ENCODE assay signal across 22 cellular contexts in the genomic region with DNA sequence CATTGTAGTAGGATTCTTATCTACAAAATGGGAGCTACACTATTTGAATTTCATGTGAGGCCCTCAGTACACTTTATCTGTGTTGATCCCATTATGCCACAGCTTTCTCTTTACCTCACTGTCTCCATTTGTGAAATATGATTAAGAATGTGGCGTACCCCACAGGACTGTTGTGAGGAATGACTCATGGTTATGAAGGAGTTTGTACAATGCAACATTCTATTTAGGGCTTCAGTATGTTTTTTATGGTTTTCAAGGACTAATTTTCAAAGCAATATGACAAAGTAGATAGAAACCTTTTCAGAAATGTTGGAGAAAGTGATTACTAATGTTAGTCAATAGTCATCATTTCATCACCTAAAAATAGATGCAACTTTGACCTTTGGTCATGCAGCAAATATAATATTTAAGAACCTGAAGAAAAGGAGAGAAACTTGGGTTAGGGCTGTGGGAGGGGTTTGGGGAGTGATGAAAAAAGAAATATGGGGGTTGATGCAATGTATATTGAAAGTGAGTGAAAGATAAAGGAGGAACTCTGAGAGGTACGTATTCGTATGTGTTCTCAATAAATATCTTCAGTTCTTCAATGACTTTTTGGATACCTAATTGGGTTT. TPM values are rescaled to one million over a fixed set of nuclear protein-coding genes. Genes with fewer than 3 reads are reported as not detected.
DNase-seq lines count a peak whose midpoint lies in the region; ATAC-seq lines count a peak whose summit lies in the region.
"Had no signal": no experiment of that assay in that cellular context is flagged by ENCODE, and none has a peak within 500 bp of the region (broad histone marks: within the 10 kb centered on the region; RNA-seq: fewer than 3 reads in every experiment).

No MANE protein-coding gene starts in this region.

- CTCF ChIA-PET in activated CD4-positive, alpha-beta memory T cell treated with anti-CD3 and anti-CD28 coated beads for 36 hours (lab: Charles Lee) = no interaction called here
- CTCF ChIA-PET in activated CD4-positive, alpha-beta memory T cell treated with anti-CD3 and anti-CD28 coated beads, Interleukin-2, amount 10 ng/mL, durations not matched to agents 7 days and 5 days (lab: Charles Lee) = no interaction called here

- no peaks in the 10 kb centered on the region for H3K36me3 Mint-ChIP-seq in activated CD4-positive, alpha-beta memory T cell treated with anti-CD3 and anti-CD28 coated beads for 36 hours
- H3K36me3 Mint-ChIP-seq in activated CD4-positive, alpha-beta memory T cell treated with anti-CD3 and anti-CD28 coated beads, Interleukin-2, amount 10 ng/mL, durations not matched to agents 7 days and 5 days (ENCODE audit: low read depth) = no peaks in the 10 kb centered on the region
- H3K36me3 Mint-ChIP-seq in naive B cell = peaks cover 1 to 2% of the 10 kb centered on the region in 2 donors
- H3K36me3 Mint-ChIP-seq: CD14-positive monocyte, mesothelial cell of epicardium had no signal

- POLR2A ChIA-PET in activated CD4-positive, alpha-beta memory T cell treated with anti-CD3 and anti-CD28 coated beads for 36 hours (lab: Charles Lee) = interaction anchor here (0.9 kb wide), 1 partner anchor 323 kb away, joined by 3 read pairs; no protein-coding TSS in a partner anchor
- POLR2A ChIA-PET in activated CD4-positive, alpha-beta memory T cell treated with anti-CD3 and anti-CD28 coated beads, Interleukin-2, amount 10 ng/mL, durations not matched to agents 7 days and 5 days (lab: Charles Lee) = no interaction called here

- peaks cover 19% of the 10 kb centered on the region for H3K27me3 Mint-ChIP-seq in activated CD4-positive, alpha-beta memory T cell treated with anti-CD3 and anti-CD28 coated beads for 36 hours
- peaks cover 16% of the 10 kb centered on the region for H3K27me3 Mint-ChIP-seq in activated CD4-positive, alpha-beta memory T cell treated with anti-CD3 and anti-CD28 coated beads, Interleukin-2, amount 10 ng/mL, durations not matched to agents 7 days and 5 days
- no peaks in the 10 kb centered on the region for H3K27me3 Mint-ChIP-seq in naive B cell

- ATAC-seq in GM18502 (IDR thresholded peaks at IDR 0.05; ENCODE audit: poor library complexity, unreplicated experiment) = peak; percentile 43
- ATAC-seq in naive B cell (ENCODE audit: low read depth in 2 of 2) = no peak
- no peak for ATAC-seq in HG03280 (IDR thresholded peaks at IDR 0.05; ENCODE audit: unreplicated experiment)
- no peak for ATAC-seq in GM21360 (IDR thresholded peaks at IDR 0.05; ENCODE audit: unreplicated experiment)

- peak overlapping the region; percentile 57 for H3K27ac Mint-ChIP-seq in activated CD4-positive, alpha-beta memory T cell treated with anti-CD3 and anti-CD28 coated beads for 36 hours
- H3K27ac Mint-ChIP-seq in activated CD4-positive, alpha-beta memory T cell treated with anti-CD3 and anti-CD28 coated beads, Interleukin-2, amount 10 ng/mL, durations not matched to agents 7 days and 5 days = no peak overlapping the region
- peak overlapping the region in 2 of 6 donors; percentile 41 to 53 for H3K27ac Mint-ChIP-seq in naive B cell
- H3K27ac Mint-ChIP-seq: CD14-positive monocyte, mesothelial cell of epicardium, nephron progenitor cell had no signal

- peaks cover 28% of the 10 kb centered on the region for H3K4me1 Mint-ChIP-seq in activated CD4-positive, alpha-beta memory T cell treated with anti-CD3 and anti-CD28 coated beads for 36 hours (ENCODE audit: low read depth)
- peaks cover 13% of the 10 kb centered on the region for H3K4me1 Mint-ChIP-seq in activated CD4-positive, alpha-beta memory T cell treated with anti-CD3 and anti-CD28 coated beads, Interleukin-2, amount 10 ng/mL, durations not matched to agents 7 days and 5 days
- peaks cover 38 to 58% (median 55%) of the 10 kb centered on the region in 3 donors for H3K4me1 Mint-ChIP-seq in naive B cell
- H3K4me1 Mint-ChIP-seq: CD14-positive monocyte, mesothelial cell of epicardium, nephron progenitor cell had no signal

- intact Hi-C loops in activated CD4-positive, alpha-beta memory T cell treated with anti-CD3 and anti-CD28 coated beads for 36 hours (cut with micrococcal nuclease) = loop anchor here (1.0 kb wide), 1 partner anchor 11 kb away; no protein-coding TSS in a partner anchor

- no peak for DNase-seq in activated CD4-positive, alpha-beta memory T cell treated with anti-CD3 and anti-CD28 coated beads for 36 hours
- no peak for DNase-seq in activated CD4-positive, alpha-beta memory T cell treated with anti-CD3 and anti-CD28 coated beads, Interleukin-2, amount 10 ng/mL, durations not matched to agents 7 days and 5 days
- DNase-seq in MV-4-11 (lab: John Stamatoyannopoulos, UW) (peak; percentile 58), naive B cell (no peak)
- DNase-seq in stimulated activated CD8-positive, alpha-beta memory T cell treated with anti-CD3 and anti-CD28 coated beads, Interleukin-4, amount 100 ng/mL, for 48 hours = no peak
- DNase-seq: ACHN; effector memory CD4-positive, alpha-beta T cell; GDM1; GOT3; Kasumi-1; NCI-H1105 treated with DMSO at 0.1 percent for 48 hours; NCI-H526; nephron progenitor cell; SHP77; testis had no signal

- no peak overlapping the region for H3K4me3 Mint-ChIP-seq in activated CD4-positive, alpha-beta memory T cell treated with anti-CD3 and anti-CD28 coated beads for 36 hours
- no peak overlapping the region for H3K4me3 Mint-ChIP-seq in activated CD4-positive, alpha-beta memory T cell treated with anti-CD3 and anti-CD28 coated beads, Interleukin-2, amount 10 ng/mL, durations not matched to agents 7 days and 5 days
- H3K4me3 Mint-ChIP-seq in naive B cell = peak overlapping the region in 6 of 8 donors; percentile 11 to 78 (median 36)
- H3K4me3 Mint-ChIP-seq: CD14-positive monocyte, mesothelial cell of epicardium, nephron progenitor cell had no signal

- no peaks in the 10 kb centered on the region for H3K9me3 Mint-ChIP-seq in activated CD4-positive, alpha-beta memory T cell treated with anti-CD3 and anti-CD28 coated beads for 36 hours
- H3K9me3 Mint-ChIP-seq in activated CD4-positive, alpha-beta memory T cell treated with anti-CD3 and anti-CD28 coated beads, Interleukin-2, amount 10 ng/mL, durations not matched to agents 7 days and 5 days = no peaks in the 10 kb centered on the region
- peaks cover 0 to 2% (median 0%) of the 10 kb centered on the region in 7 donors for H3K9me3 Mint-ChIP-seq in naive B cell
- H3K9me3 Mint-ChIP-seq: CD14-positive monocyte, mesothelial cell of epicardium, nephron progenitor cell had no signal

RNA-seq across cellular contexts. Expression of gene PIP5K1B, which starts 53.7 kb away (rescaled TPM):
- 1 to 10 TPM; 1.1 to 1.6 TPM for total RNA-seq in activated CD4-positive, alpha-beta memory T cell treated with anti-CD3 and anti-CD28 coated beads for 36 hours
- total RNA-seq in activated CD4-positive, alpha-beta memory T cell treated with anti-CD3 and anti-CD28 coated beads, Interleukin-2, amount 10 ng/mL, durations not matched to agents 7 days and 5 days = 1 to 10 TPM; 1.5 to 2.3 TPM
- 10 to 100 TPM in 2 of 6 donors, 1 to 10 TPM in 4; 6.6 to 16.6 (median 9.3) TPM for polyA plus RNA-seq in naive B cell (ENCODE audit: low read depth in 6 of 6)
- total RNA-seq: chondrocyte, HT1080 had no signal

Comparison
In these comparisons a context has a peak if more than half of its experiments do, and no peak if none do; other contexts are left out.
1. H3K4me3 Mint-ChIP-seq: peak in naive B cell (6 of 8); none in activated CD4-positive, alpha-beta memory T cell treated with anti-CD3 and anti-CD28 coated beads for 36 hours (single experiment) and activated CD4-positive, alpha-beta memory T cell treated with anti-CD3 and anti-CD28 coated beads, Interleukin-2, amount 10 ng/mL, durations not matched to agents 7 days and 5 days (single experiment).